Comparison of ENCODE assay signal across 21 cellular contexts in the genomic region with DNA sequence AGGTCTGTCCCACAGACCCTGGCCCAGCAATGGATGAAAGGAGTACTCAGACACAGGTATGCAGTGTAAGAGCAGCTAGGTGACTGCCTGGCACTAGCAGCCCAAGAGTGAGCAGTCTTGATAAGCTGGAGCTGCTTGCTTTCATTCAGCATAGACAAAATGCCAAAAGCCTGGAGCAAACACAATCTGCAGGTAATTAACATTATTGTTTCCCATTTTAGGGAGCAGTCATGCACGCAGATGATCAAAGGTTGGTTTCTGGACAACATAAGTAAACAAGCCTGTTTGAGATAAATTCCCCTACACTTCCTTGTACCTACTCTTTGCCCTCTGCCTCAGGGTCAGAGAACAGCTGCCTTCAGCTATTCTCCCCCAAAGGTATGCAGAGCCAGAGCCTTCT.
DNase-seq lines count a peak whose midpoint lies in the region; ATAC-seq and TF ChIP-seq lines count a peak whose summit lies in the region.
"Had no signal": no experiment of that assay in that cellular context is flagged by ENCODE, and none has a peak within 500 bp of the region (broad histone marks: within the 10 kb centered on the region; RNA-seq: fewer than 3 reads in every experiment).

No MANE protein-coding gene starts in this region.

- in situ Hi-C loops in transverse colon (cut with MboI; ENCODE audit: low pct_ligation_motif_present in 1 of 4, low pct_unique_long_range_greater_than_20kb in 1 of 4, low sequenced_read_pairs in 3 of 4) = no loop called here

- no peak for TF ChIP-seq EP300 in transverse colon (IDR thresholded peaks at IDR 0.05; ENCODE audit: low read depth)

- H3K4me1 ChIP-seq in colonic mucosa (no peaks in the 10 kb centered on the region), right lobe of liver (peaks cover 0 to 5% (median 0%) of the 10 kb centered on the region in 4 donors), transverse colon (peaks cover 0 to 5% (median 0%) of the 10 kb centered on the region in 4 donors)
- H3K4me1 ChIP-seq: BLaER1 treated with 17β-estradiol and CSF1 and Interleukin-3, amounts not matched to agents 10 nM and 100 nM; HAP-1 had no signal

- H3K4me3 Mint-ChIP-seq in T-helper 17 cell = no peak overlapping the region
- H3K4me3 Mint-ChIP-seq: CD4-positive, alpha-beta memory T cell; GM23338; IgD-negative memory B cell had no signal

- WGBS in right lobe of liver (ENCODE audit: insufficient coverage, low coverage, low lambda C conversion rate, missing lambda C conversion rate) = 40% methylated on average over 1 of the region's 1 CpG
- WGBS in transverse colon (ENCODE audit: low coverage in 1 of 2), 2 donors = 60 to 78% methylated on average over 1 of the region's 1 CpG

- ATAC-seq in right lobe of liver (peak; percentile 48 to 93 (median 84)), T-helper 17 cell (no peak), HG02759 (IDR thresholded peaks at IDR 0.05; ENCODE audit: unreplicated experiment) (no peak), GM19463 (IDR thresholded peaks at IDR 0.05; ENCODE audit: unreplicated experiment) (no peak)
- ATAC-seq: GM23338 had no signal

- no peaks in the 10 kb centered on the region for H3K36me3 Mint-ChIP-seq in T-helper 17 cell (ENCODE audit: low read depth)

- H3K36me3 ChIP-seq in colonic mucosa (no peaks in the 10 kb centered on the region), right lobe of liver (no peaks in the 10 kb centered on the region), transverse colon (no peaks in the 10 kb centered on the region)
- H3K36me3 ChIP-seq: BLaER1 treated with 17β-estradiol and CSF1 and Interleukin-3, amounts not matched to agents 10 nM and 100 nM; HAP-1; SJCRH30 had no signal

- H3K27ac ChIP-seq in colonic mucosa (peak overlapping the region; percentile 24), right lobe of liver (peak overlapping the region in 1 of 3 donors; percentile 34), transverse colon (peak overlapping the region; percentile 32 to 55 (median 38))
- H3K27ac ChIP-seq: 22Rv1; BLaER1 treated with 17β-estradiol and CSF1 and Interleukin-3, amounts not matched to agents 10 nM and 100 nM; SJCRH30 had no signal

- H3K27ac Mint-ChIP-seq in T-helper 17 cell = no peak overlapping the region
- H3K27ac Mint-ChIP-seq: CD4-positive, alpha-beta memory T cell; GM23338; IgD-negative memory B cell had no signal

- TF ChIP-seq CTCF in colonic mucosa (IDR thresholded peaks at IDR 0.05) (no peak), right lobe of liver (IDR thresholded peaks at IDR 0.05) (no peak), transverse colon (IDR thresholded peaks at IDR 0.05) (no peak)

- no peak overlapping the region for H3K4me3 ChIP-seq in colonic mucosa
- H3K4me3 ChIP-seq in right lobe of liver = no peak overlapping the region
- H3K4me3 ChIP-seq in transverse colon = no peak overlapping the region
- H3K4me3 ChIP-seq: BLaER1 treated with 17β-estradiol and CSF1 and Interleukin-3, amounts not matched to agents 10 nM and 100 nM; GM23338; HAP-1; SJCRH30 had no signal

- H3K9me3 ChIP-seq in colonic mucosa (no peaks in the 10 kb centered on the region), right lobe of liver (no peaks in the 10 kb centered on the region), transverse colon (peaks cover 0 to 12% of the 10 kb centered on the region in 2 donors), T-helper 17 cell (ENCODE audit: control insufficient read depth, low read length, poor library complexity, severe bottlenecking) (no peaks in the 10 kb centered on the region)

- no peak for TF ChIP-seq POLR2A in right lobe of liver (IDR thresholded peaks at IDR 0.05)
- TF ChIP-seq POLR2A in transverse colon (IDR thresholded peaks at IDR 0.05) = no peak

- no peaks in the 10 kb centered on the region for H3K27me3 Mint-ChIP-seq in T-helper 17 cell
- H3K27me3 Mint-ChIP-seq: IgD-negative memory B cell had no signal

- H3K9ac ChIP-seq in colonic mucosa (ENCODE audit: low read depth in 2 of 2, low read length in 2 of 2) = no peak overlapping the region
- H3K9ac ChIP-seq: BLaER1 treated with 17β-estradiol and CSF1 and Interleukin-3, amounts not matched to agents 10 nM and 100 nM had no signal

- intact Hi-C loops in colonic mucosa (cut with DNase I) (no loop called here), right lobe of liver (cut with DNase I) (no loop called here), transverse colon (cut with DNase I; ENCODE audit: low total_unique reads) (no loop called here)

- DNase-seq in NCI-H1105 treated with DMSO at 0.1 percent for 48 hours (lab: John Stamatoyannopoulos, UW) = peak; percentile 8
- DNase-seq in NCI-H1105 (lab: John Stamatoyannopoulos, UW) = no peak
- peak; percentile 57 for DNase-seq in colonic mucosa
- DNase-seq in right lobe of liver = no peak
- peak; percentile 23 for DNase-seq in transverse colon
- DNase-seq in T-helper 17 cell = no peak
- DNase-seq: CD4-positive, alpha-beta memory T cell; MV-4-11; NCI-H1417 treated with DMSO at 0.1 percent for 48 hours; NCI-H1930; NCI-H2227 treated with DMSO at 0.1 percent for 48 hours; NCI-H510A; NCI-H748 treated with DMSO at 0.1 percent for 48 hours had no signal

- H3K4me1 Mint-ChIP-seq in T-helper 17 cell = no peaks in the 10 kb centered on the region
- H3K4me1 Mint-ChIP-seq: CD4-positive, alpha-beta memory T cell; GM23338; IgD-negative memory B cell had no signal

- H3K27me3 ChIP-seq in colonic mucosa (no peaks in the 10 kb centered on the region), right lobe of liver (no peaks in the 10 kb centered on the region), transverse colon (no peaks in the 10 kb centered on the region)
- H3K27me3 ChIP-seq: BLaER1 treated with 17β-estradiol and CSF1 and Interleukin-3, amounts not matched to agents 10 nM and 100 nM; SJCRH30 had no signal

Comparison
In these comparisons a context has a peak if more than half of its experiments do, and no peak if none do; other contexts are left out.
1. DNase-seq: peak in NCI-H1105 treated with DMSO at 0.1 percent for 48 hours (single experiment), colonic mucosa (single experiment) and transverse colon (single experiment); none in NCI-H1105 (single experiment), right lobe of liver (0 of 3) and T-helper 17 cell (0 of 3).
2. ATAC-seq: peak in right lobe of liver (4 of 4); none in T-helper 17 cell (single experiment), HG02759 (single experiment) and GM19463 (single experiment).